Comparison of ENCODE assay signal across 1 cellular context in genomic region chr3:149820183-149820582, GRCh38.
TF ChIP-seq lines count a peak whose summit lies in the region.

No MANE protein-coding gene starts in this region.

TF ChIP-seq in GM23338, 12 proteins besides CTCF, POLR2A, EP300 and RAD21:
- TF ChIP-seq JUNB (IDR thresholded peaks at IDR 0.05; ENCODE audit: unreplicated experiment) = no peak
- TF ChIP-seq POLR2AphosphoS5 (IDR thresholded peaks at IDR 0.05; ENCODE audit: low read depth) = no peak
TF ChIP-seq in GM23338: peak in this region for 0.
